In genomic region chr13:46389985-46390384, GRCh38 we compare ENCODE assay signal across 9 cellular contexts. TPM values are rescaled to one million over a fixed set of nuclear protein-coding genes. Genes with fewer than 3 reads are reported as not detected.
A peak's percentile ranks its signal among the peaks of the same experiment; 100 is the strongest.
DNase-seq lines count a peak whose midpoint lies in the region; ATAC-seq and TF ChIP-seq lines count a peak whose summit lies in the region.
"Had no signal": no experiment of that assay in that cellular context is flagged by ENCODE, and none has a peak within 500 bp of the region (broad histone marks: within the 10 kb centered on the region; RNA-seq: fewer than 3 reads in every experiment).

No MANE protein-coding gene starts in this region.

- H3K4me3 ChIP-seq in testis = no peak overlapping the region
- no peak overlapping the region for H3K4me3 ChIP-seq in esophagus muscularis mucosa

- TF ChIP-seq POLR2A in testis (IDR thresholded peaks at IDR 0.05) = no peak
- TF ChIP-seq POLR2A in esophagus muscularis mucosa (IDR thresholded peaks at IDR 0.05; ENCODE audit: low read depth) = no peak

- intact Hi-C loops in testis (cut with DNase I; ENCODE audit: low total_unique reads) (no loop called here), esophagus muscularis mucosa (cut with DNase I) (no loop called here)

- TF ChIP-seq EP300 in esophagus muscularis mucosa (IDR thresholded peaks at IDR 0.05) = no peak

- H3K27me3 ChIP-seq in testis (no peaks in the 10 kb centered on the region), esophagus muscularis mucosa (peaks cover 0 to 36% (median 8%) of the 10 kb centered on the region in 4 donors)

- H3K9me3 ChIP-seq in T-helper 17 cell (ENCODE audit: control insufficient read depth, low read length, poor library complexity, severe bottlenecking) (no peaks in the 10 kb centered on the region), testis (no peaks in the 10 kb centered on the region), esophagus muscularis mucosa (no peaks in the 10 kb centered on the region)

- peaks cover 32% of the 10 kb centered on the region for H3K27me3 Mint-ChIP-seq in T-helper 17 cell

- peaks cover 13% of the 10 kb centered on the region for H3K4me1 Mint-ChIP-seq in T-helper 17 cell

- H3K36me3 Mint-ChIP-seq in T-helper 17 cell (ENCODE audit: low read depth) = no peaks in the 10 kb centered on the region
- H3K36me3 Mint-ChIP-seq: activated naive CD4-positive, alpha-beta T cell treated with anti-CD3 and anti-CD28 coated beads, Interleukin-2, amount 50 U/mL, for 24 hours had no signal

- peak; percentile 33 for ATAC-seq in GM19025 (IDR thresholded peaks at IDR 0.05; ENCODE audit: low read depth, unreplicated experiment)
- ATAC-seq in HG03175 (IDR thresholded peaks at IDR 0.05; ENCODE audit: unreplicated experiment) = peak; percentile 68
- ATAC-seq in T-helper 17 cell = peak; percentile 73

- H3K27ac Mint-ChIP-seq in T-helper 17 cell = peak overlapping the region; percentile 75
- H3K27ac Mint-ChIP-seq: activated naive CD4-positive, alpha-beta T cell treated with anti-CD3 and anti-CD28 coated beads, Interleukin-2, amount 50 U/mL, for 24 hours had no signal

- peak; percentile 91 to 96 for DNase-seq in AML-193 (lab: John Stamatoyannopoulos, UW)
- DNase-seq in T-helper 17 cell = no peak
- DNase-seq in left kidney (ENCODE audit: low read depth, low spot score) = peak; percentile 75
- peak; percentile 71 for DNase-seq in testis
- no peak for DNase-seq in NCI-H748 (lab: John Stamatoyannopoulos, UW; ENCODE audit: unreplicated experiment)
- no peak for DNase-seq in esophagus muscularis mucosa (ENCODE audit: extremely low spot score)

- H3K36me3 ChIP-seq in testis (ENCODE audit: low read depth, missing control alignments) (no peaks in the 10 kb centered on the region), esophagus muscularis mucosa (no peaks in the 10 kb centered on the region)

- H3K4me1 ChIP-seq in testis (no peaks in the 10 kb centered on the region), esophagus muscularis mucosa (peaks cover 5 to 29% (median 21%) of the 10 kb centered on the region in 4 donors)

- H3K27ac ChIP-seq in testis = peak overlapping the region in 1 of 2 donors; percentile 41
- H3K27ac ChIP-seq in esophagus muscularis mucosa (replicated peaks in 1 of 4) = peak overlapping the region in 2 of 4 donors; percentile 46 to 47

- 64 to 69% methylated on average over 2 of the region's 2 CpGs for WGBS in testis, 2 donors
- 86% methylated on average over 2 of the region's 2 CpGs for WGBS in esophagus muscularis mucosa

- peak overlapping the region; percentile 45 for H3K4me3 Mint-ChIP-seq in T-helper 17 cell
- H3K4me3 Mint-ChIP-seq: activated naive CD4-positive, alpha-beta T cell treated with anti-CD3 and anti-CD28 coated beads, Interleukin-2, amount 50 U/mL, for 24 hours had no signal

- TF ChIP-seq CTCF in testis (IDR thresholded peaks at IDR 0.05) = no peak
- TF ChIP-seq CTCF in esophagus muscularis mucosa (IDR thresholded peaks at IDR 0.05) = no peak

RNA-seq across cellular contexts. Expression of gene RUBCNL, which starts 2.9 kb away (rescaled TPM):
- 1 to 10 TPM in 1 of 2 donors, under 1 TPM in 1; 0.13 to 5.8 TPM for total RNA-seq in T-helper 17 cell
- 10 to 100 TPM; 18.3 to 45.6 TPM for total RNA-seq in testis
- 36.2 TPM for polyA plus RNA-seq in testis (ENCODE audit: insufficient read depth, low read depth, low replicate concordance)
- 1 to 10 TPM in 3 of 4 donors, under 1 TPM in 1; 0.86 to 3.6 (median 1.4) TPM for total RNA-seq in esophagus muscularis mucosa

Comparison
In these comparisons a context has a peak if more than half of its experiments do, and no peak if none do; other contexts are left out.
1. DNase-seq: peak in AML-193 (2 of 2), left kidney (single experiment) and testis (single experiment); none in T-helper 17 cell (0 of 3), NCI-H748 (single experiment) and esophagus muscularis mucosa (single experiment).
2. Peak in every context shown above with its lines, with median percentiles within 50 percentile points of each other: ATAC-seq.